ENCODE assay signal across 13 cellular contexts in the genomic region with DNA sequence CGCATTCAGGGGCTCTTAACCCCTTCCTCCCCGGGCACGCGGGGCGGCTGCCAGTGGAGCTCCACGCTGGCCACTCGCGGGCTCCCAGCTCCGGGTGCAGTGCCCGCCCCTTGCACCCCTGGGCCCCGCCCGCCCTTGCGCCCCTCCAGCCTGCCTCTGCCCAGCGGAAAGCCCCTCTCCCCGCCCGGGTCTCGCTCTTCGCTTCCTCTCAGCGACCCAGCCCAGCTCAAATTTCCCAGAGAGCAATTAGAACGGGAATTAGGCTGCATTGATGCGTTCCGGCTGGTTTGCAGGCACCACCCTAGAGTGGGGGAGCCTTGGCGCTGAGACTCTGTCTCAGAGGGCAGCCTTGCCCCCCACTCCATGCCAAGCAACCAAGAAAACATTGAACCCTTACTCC. TPM values are rescaled to one million over a fixed set of nuclear protein-coding genes. Genes with fewer than 3 reads are reported as not detected.
DNase-seq lines count a peak whose midpoint lies in the region; ATAC-seq and TF ChIP-seq lines count a peak whose summit lies in the region.
"Had no signal": no experiment of that assay in that cellular context is flagged by ENCODE, and none has a peak within 500 bp of the region (broad histone marks: within the 10 kb centered on the region; RNA-seq: fewer than 3 reads in every experiment).

No MANE protein-coding gene starts in this region.

- ATAC-seq in activated T-helper 17 cell treated with anti-CD3 and anti-CD28 coated beads, Interleukin-2, amount 50 U/mL, for 72 hours (replicated peaks): no peak
- ATAC-seq in memory B cell (ENCODE audit: low read depth) (no peak), HG03159 (IDR thresholded peaks at IDR 0.05; ENCODE audit: unreplicated experiment) (no peak)

- H3K36me3 Mint-ChIP-seq in Caco-2 (ENCODE audit: insufficient read depth, unreplicated experiment): no peaks in the 10 kb centered on the region
- H3K36me3 Mint-ChIP-seq in activated T-helper 17 cell treated with anti-CD3 and anti-CD28 coated beads, Interleukin-2, amount 50 U/mL, for 72 hours (ENCODE audit: low read depth): no peaks in the 10 kb centered on the region
- peaks cover 7% of the 10 kb centered on the region for H3K36me3 Mint-ChIP-seq in memory B cell

- H3K4me3 ChIP-seq in ACC112 (ENCODE audit: low read depth, low read length) (peak overlapping the region; percentile 56), Caco-2 (ENCODE audit: low read depth, low read length) (no peak overlapping the region)

- no peak for TF ChIP-seq CTCF in Caco-2 (IDR thresholded peaks at IDR 0.05; ENCODE audit: insufficient read depth in 1 of 2, low read depth in 1 of 2, low read length in 1 of 2, severe bottlenecking in 1 of 2, unreplicated experiment in 1 of 2)

- H3K9me3 ChIP-seq in Caco-2: no peaks in the 10 kb centered on the region

- no peaks in the 10 kb centered on the region for H3K79me2 ChIP-seq in ACC112 (ENCODE audit: control insufficient read depth, insufficient read depth, low read length, unreplicated experiment)

- H3K4me3 Mint-ChIP-seq in Caco-2 (ENCODE audit: unreplicated experiment) (peak overlapping the region; percentile 4), memory B cell (peak overlapping the region; percentile 79)
- peak overlapping the region; percentile 87 for H3K4me3 Mint-ChIP-seq in activated T-helper 17 cell treated with anti-CD3 and anti-CD28 coated beads, Interleukin-2, amount 50 U/mL, for 72 hours

- POLR2A ChIA-PET in Caco-2 (lab: Charles Lee): no interaction called here

- no peaks in the 10 kb centered on the region for H3K9me3 Mint-ChIP-seq in Caco-2 (ENCODE audit: unreplicated experiment)
- no peaks in the 10 kb centered on the region for H3K9me3 Mint-ChIP-seq in activated T-helper 17 cell treated with anti-CD3 and anti-CD28 coated beads, Interleukin-2, amount 50 U/mL, for 72 hours
- H3K9me3 Mint-ChIP-seq in memory B cell: no peaks in the 10 kb centered on the region

- H3K36me3 ChIP-seq in ACC112 (ENCODE audit: insufficient read depth, low read length): no peaks in the 10 kb centered on the region
- H3K36me3 ChIP-seq in Caco-2 (ENCODE audit: control insufficient read depth, insufficient read depth, low read length): no peaks in the 10 kb centered on the region

- CTCF ChIA-PET in Caco-2 (lab: Charles Lee): interaction anchor here (0.6 to 0.7 kb wide), 2 partner anchors 36 to 423 kb away, joined by 3 to 4 read pairs; no protein-coding TSS in a partner anchor

- H3K27me3 Mint-ChIP-seq in Caco-2 (ENCODE audit: insufficient read depth, unreplicated experiment): peaks cover 55% of the 10 kb centered on the region
- peaks cover 67% of the 10 kb centered on the region for H3K27me3 Mint-ChIP-seq in activated T-helper 17 cell treated with anti-CD3 and anti-CD28 coated beads, Interleukin-2, amount 50 U/mL, for 72 hours
- H3K27me3 Mint-ChIP-seq in memory B cell: peaks cover 48% of the 10 kb centered on the region

- no TSS peak for BruUV-seq in Caco-2 (replicated peaks; lab: Mats Ljungman, UMichigan)

- H3K4me1 ChIP-seq in ACC112 (ENCODE audit: control insufficient read depth, insufficient read depth, low read length, unreplicated experiment): no peaks in the 10 kb centered on the region
- H3K4me1 ChIP-seq in Caco-2: peaks cover 24% of the 10 kb centered on the region

- intact Hi-C loops in Caco-2 (cut with micrococcal nuclease; ENCODE audit: unreplicated experiment): no loop called here

- H3K4me1 Mint-ChIP-seq in Caco-2 (ENCODE audit: low read depth, unreplicated experiment): peaks cover 20% of the 10 kb centered on the region
- peaks cover 29% of the 10 kb centered on the region for H3K4me1 Mint-ChIP-seq in activated T-helper 17 cell treated with anti-CD3 and anti-CD28 coated beads, Interleukin-2, amount 50 U/mL, for 72 hours
- peaks cover 33% of the 10 kb centered on the region for H3K4me1 Mint-ChIP-seq in memory B cell

- H3K27me3 ChIP-seq in ACC112 (ENCODE audit: insufficient read depth, low read length) (peaks cover 91% of the 10 kb centered on the region), Caco-2 (replicated peaks; ENCODE audit: control insufficient read depth, insufficient read depth, low read length) (peaks cover 7% of the 10 kb centered on the region)

- H2AFZ ChIP-seq in ACC112 (ENCODE audit: low read length, unreplicated experiment): no peak overlapping the region

- H3K27ac Mint-ChIP-seq in Caco-2 (ENCODE audit: unreplicated experiment) (no peak overlapping the region), memory B cell (no peak overlapping the region)
- H3K27ac Mint-ChIP-seq in activated T-helper 17 cell treated with anti-CD3 and anti-CD28 coated beads, Interleukin-2, amount 50 U/mL, for 72 hours: no peak overlapping the region

- H3K27ac ChIP-seq in ACC112 (ENCODE audit: low read depth, low read length) (no peak overlapping the region), caudate nucleus (ENCODE audit: low read depth, low read length) (no peak overlapping the region)
- H3K27ac ChIP-seq: HL-60 had no signal

- DNase-seq in Caco-2: no peak
- DNase-seq in memory B cell (ENCODE audit: low spot score in 2 of 2): no peak
- DNase-seq in central memory CD4-positive, alpha-beta T cell: no peak
- DNase-seq in NCI-H2029 treated with DMSO at 0.1 percent for 48 hours (lab: John Stamatoyannopoulos, UW): no peak
- no peak for DNase-seq in caudate nucleus (lab: John Stamatoyannopoulos, UW)
- DNase-seq: NCI-H1694, occipital lobe had no signal

RNA-seq across cellular contexts. Expression of a gene that starts 1.8 kb away (rescaled TPM):
- total RNA-seq in Caco-2 (2022): not detected in 2 replicates
- not detected for total RNA-seq in activated T-helper 17 cell treated with anti-CD3 and anti-CD28 coated beads, Interleukin-2, amount 50 U/mL, for 72 hours
- total RNA-seq: activated CD8-positive, alpha-beta memory T cell treated with anti-CD3 and anti-CD28 coated beads for 36 hours; occipital lobe; RPMI7951 had no signal

Comparison
In these comparisons a context has a peak if more than half of its experiments do, and no peak if none do; other contexts are left out.
1. H3K4me3 Mint-ChIP-seq: peak in every context shown above with its lines; median percentile 87 in activated T-helper 17 cell treated with anti-CD3 and anti-CD28 coated beads, Interleukin-2, amount 50 U/mL, for 72 hours; 79 in memory B cell; 4 in Caco-2.